In the genomic region with DNA sequence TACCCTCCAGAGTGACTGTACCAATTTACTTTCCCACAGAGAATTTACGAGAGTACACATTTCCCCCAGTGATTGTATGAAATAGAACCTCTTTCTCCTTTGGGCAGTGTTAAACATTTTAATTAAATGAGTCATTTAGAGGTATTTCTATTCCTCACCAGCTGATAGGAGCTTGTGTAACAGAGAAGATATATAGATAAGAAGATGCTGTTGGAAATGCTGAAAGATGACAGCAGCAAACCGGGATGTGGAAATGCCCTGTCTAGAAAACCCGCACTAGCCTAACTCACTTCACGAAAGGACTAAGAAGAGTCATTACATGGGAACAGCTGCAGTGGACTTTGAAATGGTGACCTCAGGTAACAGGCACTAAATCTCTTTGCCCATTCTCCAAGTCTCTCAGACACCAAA, we compare ENCODE assay signal across 12 cellular contexts.
DNase-seq lines count a peak whose midpoint lies in the region; ATAC-seq, FAIRE-seq and TF ChIP-seq lines count a peak whose summit lies in the region.
"Had no signal": no experiment of that assay in that cellular context is flagged by ENCODE, and none has a peak within 500 bp of the region (broad histone marks: within the 10 kb centered on the region; RNA-seq: fewer than 3 reads in every experiment).

No MANE protein-coding gene starts in this region.

- TF ChIP-seq EP300 in HepG2 (IDR thresholded peaks at IDR 0.05; ENCODE audit: low read depth in 2 of 2, low read length in 2 of 2) (no peak), HepG2 (CRISPR knock-in tag; IDR thresholded peaks at IDR 0.05; ENCODE audit: borderline replicate concordance) (no peak), SK-N-SH (IDR thresholded peaks at IDR 0.05; ENCODE audit: borderline replicate concordance in 1 of 2, low read depth in 1 of 2, low read length in 1 of 2) (no peak; a peak in 1 of 4 replicates)

- no TSS peak for BruUV-seq in HepG2 (replicated peaks; lab: Mats Ljungman, UMichigan)

- CTCF ChIA-PET in HepG2 (lab: Yijun Ruan, JAX; ENCODE audit: low intra/inter-chr PET ratio, low total read pairs), result no interaction called here
- CTCF ChIA-PET in SK-N-SH (lab: Yijun Ruan, JAX), result no interaction called here

- DNase-seq in HepG2 (ENCODE audit: low spot score) (peak; percentile 5), right lobe of liver (no peak), SK-N-SH (no peak), fibroblast of villous mesenchyme (ENCODE audit: low read depth) (peak; percentile 90), urothelium cell line (ENCODE audit: low spot score) (peak; percentile 40), inferior parietal cortex (ENCODE audit: extremely low spot score) (no peak), activated gamma-delta T cell treated with Interleukin-2 at 50 U/mL for 16 hours (no peak)
- DNase-seq: glutamatergic neuron, KBM-7, NCI-H345 had no signal

- in situ Hi-C loops in HepG2 (cut with HindIII; ENCODE audit: extremely low pct_ligation_motif_present, low pct_unique_long_range_greater_than_20kb), result no loop called here

- FAIRE-seq in HepG2 (lab: Jason Lieb, UNC) (no peak), urothelium cell line (lab: Jason Lieb, UNC) (no peak)

- TF ChIP-seq POLR2A in HepG2 (IDR thresholded peaks at IDR 0.05; ENCODE audit: insufficient read depth in 1 of 2, low read depth in 2 of 2, low read length in 2 of 2), result no peak
- TF ChIP-seq POLR2A in right lobe of liver (IDR thresholded peaks at IDR 0.05), result no peak

- H3K27me3 ChIP-seq in HepG2 (ENCODE audit: control insufficient read depth in 1 of 2, insufficient read depth in 2 of 2, low read length in 2 of 2) (no peaks in the 10 kb centered on the region), right lobe of liver (no peaks in the 10 kb centered on the region), SK-N-SH (ENCODE audit: insufficient read depth) (no peaks in the 10 kb centered on the region)

- no peaks in the 10 kb centered on the region for H3F3A ChIP-seq in SK-N-SH (replicated peaks; ENCODE audit: insufficient read depth)

- H3K79me2 ChIP-seq in HepG2 (ENCODE audit: insufficient read depth, low read length) (no peaks in the 10 kb centered on the region), SK-N-SH (ENCODE audit: insufficient read depth) (no peaks in the 10 kb centered on the region)

- H3K36me3 ChIP-seq in HepG2 (replicated peaks in 1 of 2; ENCODE audit: control insufficient read depth in 1 of 2, insufficient read depth in 2 of 2, low read length in 2 of 2) (no peaks in the 10 kb centered on the region), right lobe of liver (no peaks in the 10 kb centered on the region), SK-N-SH (replicated peaks in 1 of 2; ENCODE audit: control insufficient read depth in 1 of 2, insufficient read depth in 2 of 2, low read length in 1 of 2) (no peaks in the 10 kb centered on the region)

- 10% methylated on average over 4 of the region's 4 CpGs for WGBS in HepG2 (ENCODE audit: low lambda C conversion rate)
- WGBS in right lobe of liver (ENCODE audit: insufficient coverage, low coverage, low lambda C conversion rate, missing lambda C conversion rate), result 64% methylated on average over 4 of the region's 4 CpGs
- WGBS in SK-N-SH (ENCODE audit: low lambda C conversion rate), result 49% methylated on average over 4 of the region's 4 CpGs

- TF ChIP-seq RAD21 in HepG2 (CRISPR knock-in tag; IDR thresholded peaks at IDR 0.05) (no peak), SK-N-SH (IDR thresholded peaks at IDR 0.05; ENCODE audit: low read length) (no peak)

- H2AFZ ChIP-seq in HepG2 (ENCODE audit: low read length) (no peak overlapping the region), SK-N-SH (ENCODE audit: low read depth) (no peak overlapping the region)

- H3K9me3 ChIP-seq in HepG2 (ENCODE audit: low read length), result no peaks in the 10 kb centered on the region
- no peaks in the 10 kb centered on the region for H3K9me3 ChIP-seq in right lobe of liver
- no peaks in the 10 kb centered on the region for H3K9me3 ChIP-seq in SK-N-SH

- H3K4me1 ChIP-seq in HepG2 (ENCODE audit: insufficient read depth, low read length), result 0 out of 2 replicates have a peak, but pooled peaks cover 5% of the 10 kb centered on the region
- no peaks in the 10 kb centered on the region for H3K4me1 ChIP-seq in right lobe of liver
- no peaks in the 10 kb centered on the region for H3K4me1 ChIP-seq in SK-N-SH (ENCODE audit: control insufficient read depth in 1 of 2, insufficient read depth in 2 of 2, low read depth in 1 of 2, low read length in 1 of 2)

- TF ChIP-seq CTCF in HepG2 (CRISPR knock-in tag; IDR thresholded peaks at IDR 0.05) (no peak), right lobe of liver (IDR thresholded peaks at IDR 0.05) (no peak), SK-N-SH (IDR thresholded peaks at IDR 0.05) (no peak), fibroblast of villous mesenchyme (IDR thresholded peaks at IDR 0.05; ENCODE audit: insufficient read depth, low read depth, low read length) (no peak)

- H3K4me3 ChIP-seq in HepG2 (replicated peaks in 1 of 3; ENCODE audit: insufficient read depth in 1 of 3, low read depth in 2 of 3, low read length in 3 of 3) (no peak overlapping the region), right lobe of liver (no peak overlapping the region), SK-N-SH (ENCODE audit: low read depth in 2 of 2, low read length in 1 of 2) (no peak overlapping the region), fibroblast of villous mesenchyme (ENCODE audit: low read depth, low read length) (no peak overlapping the region)

- no peaks in the 10 kb centered on the region for H4K20me1 ChIP-seq in HepG2 (ENCODE audit: insufficient read depth, low read length)
- H4K20me1 ChIP-seq in SK-N-SH (ENCODE audit: insufficient read depth), result no peaks in the 10 kb centered on the region

- intact Hi-C loops in HepG2 (cut with micrococcal nuclease; ENCODE audit: unreplicated experiment) (no loop called here), right lobe of liver (cut with DNase I) (no loop called here)

- H3K4me2 ChIP-seq in HepG2 (ENCODE audit: low read depth, low read length) (no peak overlapping the region), SK-N-SH (no peak overlapping the region)

- H3K9me2 ChIP-seq in SK-N-SH, result no peaks in the 10 kb centered on the region

- POLR2A ChIA-PET in HepG2 (lab: Yijun Ruan, JAX) (no interaction called here), SK-N-SH (lab: Yijun Ruan, JAX) (no interaction called here)

- ATAC-seq in HepG2, result no peak
- ATAC-seq in right lobe of liver, result no peak
- no peak for ATAC-seq in GM21367 (IDR thresholded peaks at IDR 0.05; ENCODE audit: unreplicated experiment)
- ATAC-seq: activated T-helper 17 cell treated with anti-CD3 and anti-CD28 coated beads, Interleukin-2, amount 50 U/mL, for 72 hours had no signal

- H3K9ac ChIP-seq in HepG2 (ENCODE audit: insufficient read depth, low read depth, low read length), result no peak overlapping the region
- no peak overlapping the region for H3K9ac ChIP-seq in SK-N-SH

- no peak overlapping the region for H3K27ac ChIP-seq in HepG2 (ENCODE audit: extremely low read length, insufficient read depth, low read length)
- H3K27ac ChIP-seq in right lobe of liver, result no peak overlapping the region
- H3K27ac ChIP-seq in SK-N-SH (ENCODE audit: low read depth in 2 of 2, low read length in 1 of 2), result peak overlapping the region in 1 of 2 experiments; percentile 6; a peak in 1 of 4 replicates

TF ChIP-seq in HepG2, 621 proteins besides CTCF, POLR2A, EP300 and RAD21 (continues in another document):
- TF ChIP-seq MTA3 (CRISPR knock-in tag; IDR thresholded peaks at IDR 0.05) (no peak), ZNF180 (CRISPR knock-in tag; IDR thresholded peaks at IDR 0.05; ENCODE audit: borderline replicate concordance, low read depth) (no peak), ZNF670 (CRISPR knock-in tag; IDR thresholded peaks at IDR 0.05; ENCODE audit: borderline replicate concordance) (no peak), SIN3A (IDR thresholded peaks at IDR 0.05; ENCODE audit: borderline replicate concordance, low read depth, low read length) (no peak)
- TF ChIP-seq, protein P1, sequence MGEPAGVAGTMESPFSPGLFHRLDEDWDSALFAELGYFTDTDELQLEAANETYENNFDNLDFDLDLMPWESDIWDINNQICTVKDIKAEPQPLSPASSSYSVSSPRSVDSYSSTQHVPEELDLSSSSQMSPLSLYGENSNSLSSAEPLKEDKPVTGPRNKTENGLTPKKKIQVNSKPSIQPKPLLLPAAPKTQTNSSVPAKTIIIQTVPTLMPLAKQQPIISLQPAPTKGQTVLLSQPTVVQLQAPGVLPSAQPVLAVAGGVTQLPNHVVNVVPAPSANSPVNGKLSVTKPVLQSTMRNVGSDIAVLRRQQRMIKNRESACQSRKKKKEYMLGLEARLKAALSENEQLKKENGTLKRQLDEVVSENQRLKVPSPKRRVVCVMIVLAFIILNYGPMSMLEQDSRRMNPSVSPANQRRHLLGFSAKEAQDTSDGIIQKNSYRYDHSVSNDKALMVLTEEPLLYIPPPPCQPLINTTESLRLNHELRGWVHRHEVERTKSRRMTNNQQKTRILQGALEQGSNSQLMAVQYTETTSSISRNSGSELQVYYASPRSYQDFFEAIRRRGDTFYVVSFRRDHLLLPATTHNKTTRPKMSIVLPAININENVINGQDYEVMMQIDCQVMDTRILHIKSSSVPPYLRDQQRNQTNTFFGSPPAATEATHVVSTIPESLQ (CRISPR knock-in tag; conservative IDR thresholded peaks at IDR 0.05), result no peak

TF ChIP-seq in SK-N-SH, 30 proteins besides CTCF, POLR2A, EP300 and RAD21 (continues in another document):
- TF ChIP-seq FOXJ3 (CRISPR knock-in tag; IDR thresholded peaks at IDR 0.05), result no peak
- TF ChIP-seq, protein P2, sequence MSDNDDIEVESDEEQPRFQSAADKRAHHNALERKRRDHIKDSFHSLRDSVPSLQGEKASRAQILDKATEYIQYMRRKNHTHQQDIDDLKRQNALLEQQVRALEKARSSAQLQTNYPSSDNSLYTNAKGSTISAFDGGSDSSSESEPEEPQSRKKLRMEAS (IDR thresholded peaks at IDR 0.05; ENCODE audit: low read depth), result no peak
- no peak for TF ChIP-seq RFX5 (IDR thresholded peaks at IDR 0.05; ENCODE audit: low read length)
- TF ChIP-seq NFIC (IDR thresholded peaks at IDR 0.05; ENCODE audit: borderline replicate concordance), result no peak

Comparison
In these comparisons a context has a peak if more than half of its experiments do, and no peak if none do; other contexts are left out.
1. DNase-seq: peak in HepG2 (single experiment), fibroblast of villous mesenchyme (single experiment) and urothelium cell line (single experiment); none in right lobe of liver (0 of 3), SK-N-SH (single experiment), inferior parietal cortex (single experiment) and activated gamma-delta T cell treated with Interleukin-2 at 50 U/mL for 16 hours (single experiment).